In genomic region chr16:53131363-53132071, GRCh38 we compare ENCODE assay signal across 8 cellular contexts.
A peak's percentile ranks its signal among the peaks of the same experiment; 100 is the strongest.
DNase-seq lines count a peak whose midpoint lies in the region; TF ChIP-seq lines count a peak whose summit lies in the region.

No MANE protein-coding gene starts in this region.

- H3K9me3 Mint-ChIP-seq in endodermal cell, result no peaks in the 10 kb centered on the region

- H3K4me3 Mint-ChIP-seq in endodermal cell, result peak overlapping the region; percentile 74

- no peak for TF ChIP-seq CTCF in GM20000 (IDR thresholded peaks at IDR 0.05; ENCODE audit: extremely low read depth, missing control alignments)
- TF ChIP-seq CTCF in endodermal cell (conservative IDR thresholded peaks at IDR 0.05), result no peak

- peak overlapping the region; percentile 17 for H3K9ac ChIP-seq in endodermal cell (ENCODE audit: extremely low read depth, low read length, poor library complexity, severe bottlenecking)

- H3K4me1 ChIP-seq in endodermal cell (ENCODE audit: control insufficient read depth, insufficient read depth, low read length), result no peaks in the 10 kb centered on the region
- peaks cover 7% of the 10 kb centered on the region for H3K4me1 ChIP-seq in mesodermal cell (ENCODE audit: control insufficient read depth, insufficient read depth, low read length, poor library complexity, severe bottlenecking)

- WGBS in endodermal cell (ENCODE audit: insufficient coverage in 1 of 2, insufficient read length in 1 of 2), 2 experiments, result 0 to 1% methylated on average over 23 to 72 of the region's 77 CpGs
- 0% methylated on average over 47 to 50 of the region's 77 CpGs for WGBS in mesodermal cell (ENCODE audit: insufficient coverage in 2 of 2), 2 experiments

- peak overlapping the region; percentile 83 for H3K4me3 ChIP-seq in endodermal cell (ENCODE audit: low read length)
- peak overlapping the region; percentile 73 for H3K4me3 ChIP-seq in mesodermal cell (ENCODE audit: extremely low read depth, insufficient read depth, low read length, poor library complexity, severe bottlenecking)

- no peaks in the 10 kb centered on the region for H3K9me3 ChIP-seq in endodermal cell (ENCODE audit: control insufficient read depth, low read length)
- H3K9me3 ChIP-seq in mesodermal cell (ENCODE audit: control insufficient read depth, low read length), result no peaks in the 10 kb centered on the region

- H3K27me3 Mint-ChIP-seq in endodermal cell (ENCODE audit: insufficient read depth), result no peaks in the 10 kb centered on the region

- H3K36me3 ChIP-seq in endodermal cell (ENCODE audit: control insufficient read depth, insufficient read depth, low read length) (no peaks in the 10 kb centered on the region), mesodermal cell (ENCODE audit: control insufficient read depth, insufficient read depth, low read length) (peaks cover 6% of the 10 kb centered on the region)

- no peak overlapping the region for H3K27ac ChIP-seq in endodermal cell (ENCODE audit: low read depth, low read length)
- peak overlapping the region; percentile 69 for H3K27ac ChIP-seq in mesodermal cell (ENCODE audit: low read depth, low read length, severe bottlenecking)

- H3K27me3 ChIP-seq in endodermal cell (ENCODE audit: control insufficient read depth, insufficient read depth, low read length, poor library complexity, severe bottlenecking), result no peaks in the 10 kb centered on the region

- H3K27ac Mint-ChIP-seq in endodermal cell, result no peak overlapping the region

- peaks cover 20% of the 10 kb centered on the region for H3K4me1 Mint-ChIP-seq in endodermal cell

- H3K36me3 Mint-ChIP-seq in endodermal cell (ENCODE audit: low read depth), result no peaks in the 10 kb centered on the region

- DNase-seq in CD1c-positive myeloid dendritic cell (ENCODE audit: extremely low spot score) (peak; percentile 85), GM20000 (ENCODE audit: low spot score) (peak; percentile 80), MV-4-11 (lab: John Stamatoyannopoulos, UW) (peak; percentile 22), endodermal cell (peak; percentile 73), DMS114 treated with DMSO at 0.1 percent for 48 hours (lab: John Stamatoyannopoulos, UW; ENCODE audit: unreplicated experiment) (no peak)
- DNase-seq in activated CD8-positive, alpha-beta memory T cell treated with anti-CD3 and anti-CD28 coated beads, Interleukin-2, amount 50 U/mL, for 1 hour (ENCODE audit: extremely low read depth), result peak; percentile 2
- peak; percentile 24 for DNase-seq in stimulated activated CD8-positive, alpha-beta memory T cell treated with anti-CD3 and anti-CD28 coated beads, Interleukin-15, amount 100 ng/mL, for 24 hours (ENCODE audit: low read depth)
